In the genomic region with DNA sequence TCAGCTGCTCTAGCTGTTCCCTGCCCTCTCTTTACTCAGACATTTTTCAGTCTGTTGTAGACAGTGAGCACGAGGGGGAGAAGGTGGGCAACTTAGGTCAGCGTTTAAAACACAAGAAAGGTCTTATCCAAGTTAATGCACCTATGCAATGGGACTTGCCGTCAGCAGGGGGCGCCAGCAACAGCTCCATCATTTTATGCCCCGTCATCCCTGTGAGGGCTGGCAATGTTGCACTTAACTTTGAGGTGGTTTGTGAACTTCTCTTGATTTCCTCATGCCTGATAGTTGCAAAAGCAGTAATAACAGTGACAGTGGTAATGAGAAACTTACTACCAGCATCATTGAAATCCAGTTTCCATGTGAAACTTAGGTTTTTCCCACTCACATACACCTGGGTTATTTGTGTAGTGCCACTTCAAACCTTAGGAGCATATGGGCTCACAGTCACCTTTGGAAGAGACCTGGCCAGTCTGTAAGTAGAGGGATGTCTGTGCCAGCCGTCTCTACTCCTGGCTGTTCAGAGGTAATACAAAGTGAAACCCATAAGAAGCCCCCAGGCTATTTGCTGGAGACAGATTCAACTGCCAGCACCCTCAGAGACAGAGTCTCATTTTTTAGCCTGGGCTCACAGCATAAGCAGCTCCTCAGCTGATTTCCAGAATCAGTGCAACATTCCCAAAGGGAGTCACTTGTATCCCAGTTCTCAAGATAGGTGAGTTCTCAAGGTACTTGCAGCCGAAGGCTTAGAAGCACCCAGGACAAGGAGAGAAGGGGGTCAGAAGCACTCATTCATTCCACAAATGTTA, we compare ENCODE assay signal across 8 cellular contexts. TPM values are rescaled to one million over a fixed set of nuclear protein-coding genes. Genes with fewer than 3 reads are reported as not detected.
DNase-seq lines count a peak whose midpoint lies in the region; ATAC-seq and TF ChIP-seq lines count a peak whose summit lies in the region.

No MANE protein-coding gene starts in this region.

- peak overlapping the region; percentile 35 to 90 (median 82); a peak in 21 of 22 replicates for H3K27ac ChIP-seq in BLaER1 treated with 17β-estradiol and CSF1 and Interleukin-3, amounts not matched to agents 10 nM and 100 nM
- H3K27ac ChIP-seq in cingulate gyrus (ENCODE audit: low read depth, low read length) (peak overlapping the region; percentile 61), right lobe of liver (no peak overlapping the region)

- peak overlapping the region; percentile 26 to 78 (median 62); a peak in 18 of 22 replicates for H3K9ac ChIP-seq in BLaER1 treated with 17β-estradiol and CSF1 and Interleukin-3, amounts not matched to agents 10 nM and 100 nM

- peak; percentile 89 for TF ChIP-seq CTCF in GM20000 (IDR thresholded peaks at IDR 0.05; ENCODE audit: extremely low read depth, missing control alignments)
- peak; percentile 85 to 92 (median 85) for TF ChIP-seq CTCF in right lobe of liver (IDR thresholded peaks at IDR 0.05)

- H3K27me3 ChIP-seq in BLaER1 treated with 17β-estradiol and CSF1 and Interleukin-3, amounts not matched to agents 10 nM and 100 nM, result no peaks in the 10 kb centered on the region
- no peaks in the 10 kb centered on the region for H3K27me3 ChIP-seq in right lobe of liver

- peaks cover 0 to 20% (median 5%) of the 10 kb centered on the region in 11 experiments; a peak in 8 of 22 replicates for H4K20me1 ChIP-seq in BLaER1 treated with 17β-estradiol and CSF1 and Interleukin-3, amounts not matched to agents 10 nM and 100 nM

- intact Hi-C loops in right lobe of liver (cut with DNase I), result no loop called here

- no peaks in the 10 kb centered on the region for H3K9me3 ChIP-seq in BLaER1 treated with 17β-estradiol and CSF1 and Interleukin-3, amounts not matched to agents 10 nM and 100 nM (replicated peaks in 1 of 11)
- no peaks in the 10 kb centered on the region for H3K9me3 ChIP-seq in right lobe of liver

- DNase-seq in GM20000 (ENCODE audit: low spot score) (peak; percentile 72), NCI-H2227 (lab: John Stamatoyannopoulos, UW; ENCODE audit: unreplicated experiment) (peak; percentile 68), right lobe of liver (peak; percentile 66 to 75 (median 68))
- DNase-seq in activated CD4-positive, alpha-beta T cell treated with anti-CD3 and anti-CD28 coated beads for 48 hours, result peak; percentile 87
- peak; percentile 57 to 71 (median 61) for DNase-seq in stimulated activated CD4-positive, alpha-beta T cell treated with anti-CD3 and anti-CD28 coated beads, TNF-alpha, amount 100 ng/mL, for 48 hours (ENCODE audit: low read depth in 3 of 3)

- peaks cover 0 to 53% (median 22%) of the 10 kb centered on the region in 10 experiments; a peak in 15 of 20 replicates for H3K4me1 ChIP-seq in BLaER1 treated with 17β-estradiol and CSF1 and Interleukin-3, amounts not matched to agents 10 nM and 100 nM
- peaks cover 0 to 10% (median 0%) of the 10 kb centered on the region in 4 donors for H3K4me1 ChIP-seq in right lobe of liver

- H3K4me2 ChIP-seq in BLaER1 treated with 17β-estradiol and CSF1 and Interleukin-3, amounts not matched to agents 10 nM and 100 nM, result peak overlapping the region in 8 of 11 experiments; percentile 6 to 87 (median 62); a peak in 14 of 22 replicates

- peak overlapping the region in 2 of 10 experiments; percentile 28 to 42; a peak in 3 of 20 replicates for H3K4me3 ChIP-seq in BLaER1 treated with 17β-estradiol and CSF1 and Interleukin-3, amounts not matched to agents 10 nM and 100 nM
- H3K4me3 ChIP-seq in right lobe of liver, result no peak overlapping the region

- peaks cover 67 to 97% (median 83%) of the 10 kb centered on the region in 11 experiments for H3K36me3 ChIP-seq in BLaER1 treated with 17β-estradiol and CSF1 and Interleukin-3, amounts not matched to agents 10 nM and 100 nM
- H3K36me3 ChIP-seq in right lobe of liver, result peaks cover 0 to 42% (median 19%) of the 10 kb centered on the region in 4 donors

- 17% methylated on average over 6 of the region's 7 CpGs for WGBS in right lobe of liver (ENCODE audit: insufficient coverage, low coverage, low lambda C conversion rate, missing lambda C conversion rate)

- no peak for TF ChIP-seq POLR2A in right lobe of liver (IDR thresholded peaks at IDR 0.05)

- ATAC-seq in right lobe of liver (peak; percentile 50 to 77 (median 54)), HG03095 (IDR thresholded peaks at IDR 0.05; ENCODE audit: unreplicated experiment) (no peak)

RNA-seq across cellular contexts. Expression of a gene that starts 44.8 kb away (rescaled TPM):
- total RNA-seq in right lobe of liver, result 100 to 1,000 TPM in 2 of 6 experiments, 10 to 100 TPM in 4; 12.9 to 300 (median 35.0) TPM

RNA-seq across cellular contexts. Expression of a gene that starts 46.1 kb away (rescaled TPM):
- 100 to 1,000 TPM in 5 of 6 experiments, 10 to 100 TPM in 1; 78.1 to 141 (median 114) TPM for total RNA-seq in right lobe of liver

Comparison
In these comparisons a context has a peak if more than half of its experiments do, and no peak if none do; other contexts are left out.
1. H3K27ac ChIP-seq: peak in BLaER1 treated with 17β-estradiol and CSF1 and Interleukin-3, amounts not matched to agents 10 nM and 100 nM (11 of 11) and cingulate gyrus (single experiment); none in right lobe of liver (0 of 3).
2. Peak in every context shown above with its lines, with median percentiles within 50 percentile points of each other: DNase-seq.